16 cellular contexts compared by ENCODE assay signal in genomic region chr16:86075839-86076440, GRCh38.
DNase-seq lines count a peak whose midpoint lies in the region; ATAC-seq, FAIRE-seq and TF ChIP-seq lines count a peak whose summit lies in the region.
"Had no signal": no experiment of that assay in that cellular context is flagged by ENCODE, and none has a peak within 500 bp of the region (broad histone marks: within the 10 kb centered on the region; RNA-seq: fewer than 3 reads in every experiment).

No MANE protein-coding gene starts in this region.

- H2BK5ac ChIP-seq in IMR-90 (ENCODE audit: low read depth, low read length, poor library complexity, severe bottlenecking): peak overlapping the region; percentile 47

- peak overlapping the region; percentile 98 for H2BK20ac ChIP-seq in IMR-90 (ENCODE audit: low read depth, low read length)

- no peaks in the 10 kb centered on the region for H4K20me1 ChIP-seq in IMR-90 (ENCODE audit: insufficient read depth, low read length)

- H3K14ac ChIP-seq in IMR-90 (replicated peaks; ENCODE audit: low read depth, low read length): no peak overlapping the region; the same call in 1 of the 2 replicates

- no peak overlapping the region for H3K4me3 ChIP-seq in IMR-90 (ENCODE audit: insufficient read depth, low read depth, low read length)
- no peak overlapping the region for H3K4me3 ChIP-seq in bronchial epithelial cell (ENCODE audit: low read depth, low read length)
- no peak overlapping the region for H3K4me3 ChIP-seq in upper lobe of right lung
- no peak overlapping the region for H3K4me3 ChIP-seq in ascending aorta

- TF ChIP-seq CTCF in IMR-90 (conservative IDR thresholded peaks at IDR 0.05; ENCODE audit: low read depth, low read length) (no peak), bronchial epithelial cell (IDR thresholded peaks at IDR 0.05; ENCODE audit: insufficient read depth, low read length, severe bottlenecking) (no peak), upper lobe of right lung (IDR thresholded peaks at IDR 0.05) (no peak), ascending aorta (IDR thresholded peaks at IDR 0.05) (no peak)

- DNase-seq in IMR-90 (no peak), bronchial epithelial cell (ENCODE audit: low read depth) (no peak), mesenteric fat pad (ENCODE audit: low spot score) (peak; percentile 49), upper lobe of right lung (peak; percentile 40), NCI-H510A treated with DMSO at 0.1 percent for 48 hours (lab: John Stamatoyannopoulos, UW) (no peak), HEK293T (ENCODE audit: extremely low spot score) (no peak), ascending aorta (ENCODE audit: low spot score in 2 of 2) (no peak)
- DNase-seq: COR-L47, DMS153, GOT3, NCI-H1930, NCI-H2171 treated with DMSO at 0.1 percent for 48 hours, NCI-H774, PC-3, SK-N-SH had no signal

- H2BK120ac ChIP-seq in IMR-90 (ENCODE audit: low read depth, low read length): peak overlapping the region; percentile 93

- intact Hi-C loops in IMR-90 (cut with micrococcal nuclease) (loop anchor here (10.0 kb wide), 1 partner anchor 289 kb away; no protein-coding TSS in a partner anchor), upper lobe of right lung (cut with DNase I) (no loop called here), ascending aorta (cut with DNase I) (no loop called here)

- peak overlapping the region; percentile 69; the same call in 2 of the 3 replicates for H2BK15ac ChIP-seq in IMR-90 (ENCODE audit: low read depth, low read length)

- no peak overlapping the region for H4K5ac ChIP-seq in IMR-90 (ENCODE audit: low read depth, low read length)

- in situ Hi-C loops in IMR-90 (cut with MboI; ENCODE audit: low sequenced_read_pairs): loop anchor here (5.0 to 10.0 kb wide), 3 partner anchors 149 to 319 kb away; no protein-coding TSS in a partner anchor

- no peaks in the 10 kb centered on the region for H3K9me3 ChIP-seq in IMR-90 (ENCODE audit: control insufficient read depth, insufficient read depth, low read length)
- H3K9me3 ChIP-seq in upper lobe of right lung: no peaks in the 10 kb centered on the region
- H3K9me3 ChIP-seq in ascending aorta: no peaks in the 10 kb centered on the region
- H3K9me3 ChIP-seq: SK-N-SH had no signal

- no peak for TF ChIP-seq POLR2A in IMR-90 (IDR thresholded peaks at IDR 0.05; ENCODE audit: low read depth, low read length)

- no peaks in the 10 kb centered on the region for H3K27me3 ChIP-seq in IMR-90 (ENCODE audit: control insufficient read depth, insufficient read depth, low read length)
- H3K27me3 ChIP-seq in bronchial epithelial cell (ENCODE audit: control insufficient read depth, insufficient read depth, low read length): no peaks in the 10 kb centered on the region
- peaks cover 5% of the 10 kb centered on the region for H3K27me3 ChIP-seq in upper lobe of right lung
- no peaks in the 10 kb centered on the region for H3K27me3 ChIP-seq in ascending aorta

- peak overlapping the region; percentile 37 to 71; a peak in 2 of 4 replicates for H4K8ac ChIP-seq in IMR-90 (ENCODE audit: low read depth in 2 of 2, low read length in 2 of 2)

- H3K4me1 ChIP-seq in IMR-90 (ENCODE audit: control insufficient read depth, insufficient read depth, low read length) (peaks cover 17% of the 10 kb centered on the region), upper lobe of right lung (peaks cover 3% of the 10 kb centered on the region), ascending aorta (no peaks in the 10 kb centered on the region)

- H3K36me3 ChIP-seq in IMR-90 (ENCODE audit: control insufficient read depth, insufficient read depth, low read length) (no peaks in the 10 kb centered on the region), bronchial epithelial cell (ENCODE audit: control insufficient read depth, insufficient read depth, low read length) (no peaks in the 10 kb centered on the region), upper lobe of right lung (no peaks in the 10 kb centered on the region), ascending aorta (no peaks in the 10 kb centered on the region)

- H3K27ac ChIP-seq in IMR-90 (ENCODE audit: insufficient read depth, low read length) (no peak overlapping the region), upper lobe of right lung (peak overlapping the region; percentile 11), ascending aorta (no peak overlapping the region)

- CTCF ChIA-PET in IMR-90 (lab: Yijun Ruan, JAX) (no interaction called here), HEK293T (lab: Yijun Ruan, JAX) (interaction anchor here (1.0 kb wide), 1 partner anchor 442 kb away, joined by 3 read pairs; no protein-coding TSS in a partner anchor)

- no peak overlapping the region for H3K9ac ChIP-seq in IMR-90 (ENCODE audit: low read depth, low read length)
- H3K9ac ChIP-seq: SK-N-SH had no signal

- peak overlapping the region; percentile 93 for H2AK5ac ChIP-seq in IMR-90 (ENCODE audit: low read depth, low read length)

- peaks cover 6 to 31% of the 10 kb centered on the region in 2 experiments; a peak in 3 of 4 replicates for H3K79me1 ChIP-seq in IMR-90 (ENCODE audit: low read depth in 1 of 2, low read length in 2 of 2)

- peak overlapping the region; percentile 96 for H4K91ac ChIP-seq in IMR-90 (ENCODE audit: insufficient read depth, low read depth, low read length)

- H3K23ac ChIP-seq in IMR-90 (ENCODE audit: low read depth, low read length): peak overlapping the region; percentile 23

- H3K56ac ChIP-seq in IMR-90 (ENCODE audit: extremely low read depth, insufficient read depth, low read length): no peak overlapping the region

- no peak for TF ChIP-seq RAD21 in IMR-90 (IDR thresholded peaks at IDR 0.05; ENCODE audit: low read length)

- no peak overlapping the region for H2AK9ac ChIP-seq in IMR-90 (replicated peaks; ENCODE audit: low read depth, low read length, poor library complexity)

- H2AFZ ChIP-seq in IMR-90 (replicated peaks; ENCODE audit: low read length, poor library complexity): peak overlapping the region; percentile 5

- dilution Hi-C loops in IMR-90 (cut with HindIII; ENCODE audit: low sequenced_read_pairs, unreplicated experiment): no loop called here

- POLR2A ChIA-PET in IMR-90 (lab: Charles Lee; ENCODE audit: unreplicated experiment): interaction anchor here (0.5 kb wide), 1 partner anchor 434 kb away, joined by 3 read pairs; no protein-coding TSS in a partner anchor
- POLR2A ChIA-PET in HEK293T (lab: Yijun Ruan, JAX): no interaction called here

- H3K4me2 ChIP-seq in IMR-90 (ENCODE audit: low read depth, low read length): no peak overlapping the region
- H3K4me2 ChIP-seq: SK-N-SH had no signal

- FAIRE-seq in bronchial epithelial cell (lab: Jason Lieb, UNC): peak; percentile 43
- FAIRE-seq: GM12892 had no signal

- ATAC-seq in IMR-90 (ENCODE audit: low read depth) (no peak), upper lobe of right lung (no peak)
- ATAC-seq: PC-3 had no signal

- no TSS peak for BruUV-seq in IMR-90 (replicated peaks; lab: Mats Ljungman, UMichigan)

- peaks cover 24% of the 10 kb centered on the region for H3K9me1 ChIP-seq in IMR-90 (ENCODE audit: insufficient read depth, low read length)

- H3K4ac ChIP-seq in IMR-90 (ENCODE audit: low read depth, low read length): peak overlapping the region; percentile 98

- 100% methylated on average over 6 of the region's 9 CpGs; no CpG with 5 or more reads in 1 of the 2 experiments for WGBS in IMR-90 (ENCODE audit: extremely low coverage in 2 of 2, insufficient read length in 1 of 2), 2 experiments

- no peak overlapping the region for H3K18ac ChIP-seq in IMR-90 (ENCODE audit: low read depth, low read length)

TF ChIP-seq in IMR-90, 13 proteins besides CTCF, POLR2A, EP300 and RAD21 (continues in another document):
- no peak for TF ChIP-seq BHLHE40 (IDR thresholded peaks at IDR 0.05; ENCODE audit: low read depth, low read length)
- no peak for TF ChIP-seq FOS (IDR thresholded peaks at IDR 0.05; ENCODE audit: low read depth, low read length)
- TF ChIP-seq MAZ (IDR thresholded peaks at IDR 0.05; ENCODE audit: borderline replicate concordance, low read depth, low read length): no peak
- no peak for TF ChIP-seq MXI1 (IDR thresholded peaks at IDR 0.05; ENCODE audit: borderline replicate concordance, low read depth, low read length)
- TF ChIP-seq NFE2L2 (IDR thresholded peaks at IDR 0.05; ENCODE audit: low read depth, low read length): no peak
- no peak for TF ChIP-seq SMC3 (IDR thresholded peaks at IDR 0.05; ENCODE audit: low read depth, low read length)
- TF ChIP-seq CHD1 (IDR thresholded peaks at IDR 0.05; ENCODE audit: low read depth, low read length): no peak
- no peak for TF ChIP-seq RFX5 (IDR thresholded peaks at IDR 0.05; ENCODE audit: low read depth, low read length)
- TF ChIP-seq RCOR1 (IDR thresholded peaks at IDR 0.05; ENCODE audit: insufficient replicate concordance, low read length): no peak
- TF ChIP-seq USF2 (IDR thresholded peaks at IDR 0.05; ENCODE audit: low read depth, low read length): no peak

TF ChIP-seq in HEK293T, 16 proteins besides CTCF, POLR2A, EP300 and RAD21:
- TF ChIP-seq PKNOX1 (IDR thresholded peaks at IDR 0.05) (no peak), SP1 (IDR thresholded peaks at IDR 0.05) (no peak), ARNT (IDR thresholded peaks at IDR 0.05) (no peak), TARDBP (IDR thresholded peaks at IDR 0.05) (no peak), HDGF (IDR thresholded peaks at IDR 0.05; ENCODE audit: borderline replicate concordance) (no peak), L3MBTL2 (conservative IDR thresholded peaks at IDR 0.05) (no peak), CTBP1 (IDR thresholded peaks at IDR 0.05; ENCODE audit: borderline replicate concordance) (no peak), BHLHE40 (IDR thresholded peaks at IDR 0.05; ENCODE audit: borderline replicate concordance) (no peak), LEF1 (IDR thresholded peaks at IDR 0.05; ENCODE audit: borderline replicate concordance) (no peak), NFRKB (IDR thresholded peaks at IDR 0.05) (no peak), FOXM1 (IDR thresholded peaks at IDR 0.05; ENCODE audit: borderline replicate concordance) (no peak)

Comparison
In these comparisons a context has a peak if more than half of its experiments do, and no peak if none do; other contexts are left out.
1. DNase-seq: peak in mesenteric fat pad (single experiment) and upper lobe of right lung (single experiment); none in IMR-90 (single experiment), bronchial epithelial cell (single experiment), NCI-H510A treated with DMSO at 0.1 percent for 48 hours (single experiment), HEK293T (single experiment) and ascending aorta (0 of 2).